ENCODE assay signal across 1 cellular context in genomic region chr19:10478903-10479384, GRCh38.
TF ChIP-seq lines count a peak whose summit lies in the region.

No MANE protein-coding gene starts in this region.

TF ChIP-seq in K562, 482 proteins besides CTCF, POLR2A, EP300 and RAD21 (continued from another document and continues in another):
- peak; percentile 99 for TF ChIP-seq MGA (IDR thresholded peaks at IDR 0.05)
- TF ChIP-seq KLF13 (tag; IDR thresholded peaks at IDR 0.05; ENCODE audit: borderline replicate concordance, low read depth): 0 out of 2 replicates have a peak, but pooled peaks have one; percentile 39
- TF ChIP-seq JUN (IDR thresholded peaks at IDR 0.05; ENCODE audit: borderline replicate concordance, low read depth, low read length): peak; percentile 24; the same call in 1 of the 2 replicates
- TF ChIP-seq JUN (CRISPR knock-in tag; IDR thresholded peaks at IDR 0.05; ENCODE audit: borderline replicate concordance): no peak
- TF ChIP-seq MECOM (CRISPR knock-in tag; IDR thresholded peaks at IDR 0.05): no peak
- TF ChIP-seq, protein P1, sequence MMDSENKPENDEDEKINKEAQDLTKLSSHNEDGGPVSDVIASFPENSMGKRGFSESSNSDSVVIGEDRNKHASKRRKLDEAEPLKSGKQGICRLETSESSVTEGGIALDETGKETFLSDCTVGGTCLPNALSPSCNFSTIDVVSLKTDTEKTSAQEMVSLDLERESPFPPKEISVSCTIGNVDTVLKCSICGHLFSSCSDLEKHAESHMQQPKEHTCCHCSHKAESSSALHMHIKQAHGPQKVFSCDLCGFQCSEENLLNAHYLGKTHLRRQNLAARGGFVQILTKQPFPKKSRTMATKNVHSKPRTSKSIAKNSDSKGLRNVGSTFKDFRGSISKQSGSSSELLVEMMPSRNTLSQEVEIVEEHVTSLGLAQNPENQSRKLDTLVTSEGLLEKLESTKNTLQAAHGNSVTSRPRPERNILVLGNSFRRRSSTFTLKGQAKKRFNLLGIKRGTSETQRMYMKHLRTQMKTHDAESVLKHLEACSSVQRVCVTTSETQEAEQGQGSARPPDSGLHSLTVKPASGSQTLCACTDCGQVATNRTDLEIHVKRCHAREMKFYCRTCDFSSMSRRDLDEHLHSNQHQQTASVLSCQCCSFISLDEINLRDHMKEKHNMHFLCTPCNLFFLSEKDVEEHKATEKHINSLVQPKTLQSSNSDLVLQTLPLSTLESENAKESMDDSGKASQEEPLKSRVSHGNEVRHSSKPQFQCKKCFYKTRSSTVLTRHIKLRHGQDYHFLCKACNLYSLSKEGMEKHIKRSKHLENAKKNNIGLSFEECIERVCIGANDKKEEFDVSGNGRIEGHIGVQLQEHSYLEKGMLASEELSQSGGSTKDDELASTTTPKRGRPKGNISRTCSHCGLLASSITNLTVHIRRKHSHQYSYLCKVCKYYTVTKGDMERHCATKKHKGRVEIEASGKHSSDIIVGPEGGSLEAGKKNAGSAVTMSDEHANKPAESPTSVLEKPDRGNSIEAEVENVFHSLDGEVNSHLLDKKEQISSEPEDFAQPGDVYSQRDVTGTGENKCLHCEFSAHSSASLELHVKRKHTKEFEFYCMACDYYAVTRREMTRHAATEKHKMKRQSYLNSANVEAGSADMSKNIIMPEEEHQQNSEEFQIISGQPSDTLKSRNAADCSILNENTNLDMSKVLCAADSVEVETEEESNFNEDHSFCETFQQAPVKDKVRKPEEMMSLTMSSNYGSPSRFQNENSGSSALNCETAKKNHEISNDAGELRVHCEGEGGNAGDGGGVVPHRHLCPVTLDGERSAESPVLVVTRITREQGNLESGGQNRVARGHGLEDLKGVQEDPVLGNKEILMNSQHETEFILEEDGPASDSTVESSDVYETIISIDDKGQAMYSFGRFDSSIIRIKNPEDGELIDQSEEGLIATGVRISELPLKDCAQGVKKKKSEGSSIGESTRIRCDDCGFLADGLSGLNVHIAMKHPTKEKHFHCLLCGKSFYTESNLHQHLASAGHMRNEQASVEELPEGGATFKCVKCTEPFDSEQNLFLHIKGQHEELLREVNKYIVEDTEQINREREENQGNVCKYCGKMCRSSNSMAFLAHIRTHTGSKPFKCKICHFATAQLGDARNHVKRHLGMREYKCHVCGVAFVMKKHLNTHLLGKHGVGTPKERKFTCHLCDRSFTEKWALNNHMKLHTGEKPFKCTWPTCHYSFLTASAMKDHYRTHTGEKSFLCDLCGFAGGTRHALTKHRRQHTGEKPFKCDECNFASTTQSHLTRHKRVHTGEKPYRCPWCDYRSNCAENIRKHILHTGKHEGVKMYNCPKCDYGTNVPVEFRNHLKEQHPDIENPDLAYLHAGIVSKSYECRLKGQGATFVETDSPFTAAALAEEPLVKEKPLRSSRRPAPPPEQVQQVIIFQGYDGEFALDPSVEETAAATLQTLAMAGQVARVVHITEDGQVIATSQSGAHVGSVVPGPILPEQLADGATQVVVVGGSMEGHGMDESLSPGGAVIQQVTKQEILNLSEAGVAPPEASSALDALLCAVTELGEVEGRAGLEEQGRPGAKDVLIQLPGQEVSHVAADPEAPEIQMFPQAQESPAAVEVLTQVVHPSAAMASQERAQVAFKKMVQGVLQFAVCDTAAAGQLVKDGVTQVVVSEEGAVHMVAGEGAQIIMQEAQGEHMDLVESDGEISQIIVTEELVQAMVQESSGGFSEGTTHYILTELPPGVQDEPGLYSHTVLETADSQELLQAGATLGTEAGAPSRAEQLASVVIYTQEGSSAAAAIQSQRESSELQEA (IDR thresholded peaks at IDR 0.05; ENCODE audit: low read depth): no peak
- TF ChIP-seq TCF7 (IDR thresholded peaks at IDR 0.05; ENCODE audit: borderline replicate concordance): no peak
- 0 out of 4 replicates have a peak, but pooled peaks of 1 of the 2 experiments have one; percentile 22 for TF ChIP-seq KDM4B (IDR thresholded peaks at IDR 0.05; ENCODE audit: borderline replicate concordance in 2 of 2, low read depth in 1 of 2)
- no peak for TF ChIP-seq SIN3B (IDR thresholded peaks at IDR 0.05; ENCODE audit: low read depth)
- TF ChIP-seq ZFP1 (CRISPR knock-in tag; IDR thresholded peaks at IDR 0.05): no peak
- TF ChIP-seq NFE2 (IDR thresholded peaks at IDR 0.05; ENCODE audit: low read depth): 0 out of 2 replicates have a peak, but pooled peaks have one; percentile 7
- no peak for TF ChIP-seq NFATC3 (IDR thresholded peaks at IDR 0.05)
- peak; percentile 63 for TF ChIP-seq ASH1L (IDR thresholded peaks at IDR 0.05; ENCODE audit: borderline replicate concordance, low read depth, partially characterized antibody)
- TF ChIP-seq CREB1 (IDR thresholded peaks at IDR 0.05): 0 out of 2 replicates have a peak, but pooled peaks have one; percentile 24
- TF ChIP-seq CREB1 (CRISPR knock-in tag; IDR thresholded peaks at IDR 0.05): peak; percentile 59
- TF ChIP-seq, protein P2, sequence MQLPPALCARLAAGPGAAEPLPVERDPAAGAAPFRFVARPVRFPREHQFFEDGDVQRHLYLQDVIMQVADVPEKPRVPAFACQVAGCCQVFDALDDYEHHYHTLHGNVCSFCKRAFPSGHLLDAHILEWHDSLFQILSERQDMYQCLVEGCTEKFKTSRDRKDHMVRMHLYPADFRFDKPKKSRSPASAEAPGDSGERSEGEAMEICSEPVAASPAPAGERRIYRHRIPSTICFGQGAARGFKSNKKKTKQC (CRISPR knock-in tag; IDR thresholded peaks at IDR 0.05): peak; percentile 63; the same call in 1 of the 2 replicates
- TF ChIP-seq KLF16 (IDR thresholded peaks at IDR 0.05): 0 out of 2 replicates have a peak, but pooled peaks have one; percentile 12
- TF ChIP-seq SIRT6 (IDR thresholded peaks at IDR 0.05; ENCODE audit: low read depth, low read length): no peak
- no peak for TF ChIP-seq DDX20 (tag; IDR thresholded peaks at IDR 0.05; ENCODE audit: low read depth)
- TF ChIP-seq ATF6 (CRISPR knock-in tag; IDR thresholded peaks at IDR 0.05): peak; percentile 71; the same call in 1 of the 2 replicates
- no peak for TF ChIP-seq MYBL2 (IDR thresholded peaks at IDR 0.05; ENCODE audit: low read depth)
- no peak for TF ChIP-seq MYBL2 (CRISPR knock-in tag; IDR thresholded peaks at IDR 0.05; ENCODE audit: borderline replicate concordance)
- TF ChIP-seq FOXP4 (CRISPR knock-in tag; IDR thresholded peaks at IDR 0.05; ENCODE audit: borderline replicate concordance): peak; percentile 43; the same call in 1 of the 2 replicates
- TF ChIP-seq, protein P3, sequence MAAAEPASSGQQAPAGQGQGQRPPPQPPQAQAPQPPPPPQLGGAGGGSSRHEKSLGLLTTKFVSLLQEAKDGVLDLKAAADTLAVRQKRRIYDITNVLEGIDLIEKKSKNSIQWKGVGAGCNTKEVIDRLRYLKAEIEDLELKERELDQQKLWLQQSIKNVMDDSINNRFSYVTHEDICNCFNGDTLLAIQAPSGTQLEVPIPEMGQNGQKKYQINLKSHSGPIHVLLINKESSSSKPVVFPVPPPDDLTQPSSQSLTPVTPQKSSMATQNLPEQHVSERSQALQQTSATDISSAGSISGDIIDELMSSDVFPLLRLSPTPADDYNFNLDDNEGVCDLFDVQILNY (CRISPR knock-in tag; IDR thresholded peaks at IDR 0.05): no peak
- TF ChIP-seq L3MBTL2 (IDR thresholded peaks at IDR 0.05): peak; percentile 99
- TF ChIP-seq FOXK1 (CRISPR knock-in tag; IDR thresholded peaks at IDR 0.05; ENCODE audit: borderline replicate concordance): peak; percentile 62; the same call in 1 of the 2 replicates
- TF ChIP-seq, protein P4, sequence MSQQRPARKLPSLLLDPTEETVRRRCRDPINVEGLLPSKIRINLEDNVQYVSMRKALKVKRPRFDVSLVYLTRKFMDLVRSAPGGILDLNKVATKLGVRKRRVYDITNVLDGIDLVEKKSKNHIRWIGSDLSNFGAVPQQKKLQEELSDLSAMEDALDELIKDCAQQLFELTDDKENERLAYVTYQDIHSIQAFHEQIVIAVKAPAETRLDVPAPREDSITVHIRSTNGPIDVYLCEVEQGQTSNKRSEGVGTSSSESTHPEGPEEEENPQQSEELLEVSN (IDR thresholded peaks at IDR 0.05; ENCODE audit: borderline replicate concordance in 1 of 2, extremely low read depth in 1 of 2, insufficient read depth in 1 of 2, insufficient read length in 1 of 2, low read depth in 1 of 2, low read length in 1 of 2, poor library complexity in 1 of 2, severe bottlenecking in 1 of 2): peak; percentile 97
- no peak for TF ChIP-seq ZNF175 (CRISPR knock-in tag; IDR thresholded peaks at IDR 0.05; ENCODE audit: low read depth)
